Comparison of ENCODE assay signal across 15 cellular contexts in genomic region chr11:109885006-109885405, GRCh38.
DNase-seq lines count a peak whose midpoint lies in the region; ATAC-seq and TF ChIP-seq lines count a peak whose summit lies in the region.
"Had no signal": no experiment of that assay in that cellular context is flagged by ENCODE, and none has a peak within 500 bp of the region (broad histone marks: within the 10 kb centered on the region; RNA-seq: fewer than 3 reads in every experiment).

No MANE protein-coding gene starts in this region.

- H3K18ac ChIP-seq in neuronal stem cell (ENCODE audit: low read length) = no peak overlapping the region

- no peak overlapping the region for H2AK5ac ChIP-seq in neuronal stem cell (ENCODE audit: low read depth, low read length)

- H3K4me3 ChIP-seq in A673 (ENCODE audit: low read depth, low read length, poor library complexity, severe bottlenecking) (no peak overlapping the region), HAP-1 (no peak overlapping the region), WERI-Rb-1 (ENCODE audit: low read depth, low read length) (peak overlapping the region; percentile 21), neuronal stem cell (ENCODE audit: low read length in 2 of 2) (no peak overlapping the region), brain microvascular endothelial cell (ENCODE audit: low read depth, low read length) (no peak overlapping the region)

- CTCF ChIA-PET in A673 (lab: Charles Lee) = no interaction called here

- no CpG with 5 or more reads among the region's 7 CpGs for WGBS in neuronal stem cell (ENCODE audit: extremely low coverage in 2 of 2, insufficient read length in 2 of 2, insufficient replicate concordance in 1 of 2), 2 donors

- no peak overlapping the region for H2BK12ac ChIP-seq in neuronal stem cell (ENCODE audit: low read length)

- no peaks in the 10 kb centered on the region for H3K79me1 ChIP-seq in neuronal stem cell (ENCODE audit: low read depth, low read length)

- no peak overlapping the region for H3K4me2 ChIP-seq in neuronal stem cell (ENCODE audit: insufficient read depth, low read length, poor library complexity, severe bottlenecking)

- peak; percentile 48 for DNase-seq in A673 (ENCODE audit: low spot score)
- peak; percentile 48 to 60 for DNase-seq in HAP-1 (ENCODE audit: low spot score in 2 of 2)
- no peak for DNase-seq in WERI-Rb-1
- no peak for DNase-seq in neuronal stem cell (ENCODE audit: low spot score)
- DNase-seq in cortex of kidney (lab: John Stamatoyannopoulos, UW) = no peak
- no peak for DNase-seq in brain microvascular endothelial cell
- DNase-seq: BE2C; CD4-positive, alpha-beta memory T cell; COR-L47; DMS53; GF-D8; HCEC 1CT; HFFc6 had no signal

- no peak overlapping the region for H3K9ac ChIP-seq in neuronal stem cell (ENCODE audit: low read depth, low read length, poor library complexity)

- no peak overlapping the region for H3K4ac ChIP-seq in neuronal stem cell (ENCODE audit: low read length)

- no peak overlapping the region for H3K27ac ChIP-seq in A673 (ENCODE audit: low read depth, low read length, poor library complexity, severe bottlenecking)
- peak overlapping the region; percentile 70 for H3K27ac ChIP-seq in WERI-Rb-1
- no peak overlapping the region for H3K27ac ChIP-seq in neuronal stem cell (replicated peaks; ENCODE audit: low read length)
- no peak overlapping the region for H3K27ac ChIP-seq in brain microvascular endothelial cell
- H3K27ac ChIP-seq: C4-2B had no signal

- intact Hi-C loops in A673 (cut with micrococcal nuclease; ENCODE audit: unreplicated experiment) = no loop called here

- H4K91ac ChIP-seq in neuronal stem cell (ENCODE audit: low read depth, low read length, poor library complexity) = no peak overlapping the region

- POLR2A ChIA-PET in A673 (lab: Charles Lee; ENCODE audit: low non-redundant PET) = no interaction called here

- no peak overlapping the region for H2BK5ac ChIP-seq in neuronal stem cell (ENCODE audit: low read length)

- in situ Hi-C loops in HAP-1 (cut with MboI; ENCODE audit: low sequenced_read_pairs) (no loop called here), brain microvascular endothelial cell (cut with HindIII; ENCODE audit: low pct_ligation_motif_present, low sequenced_read_pairs) (no loop called here)

- no TSS peak for BruUV-seq in A673 (replicated peaks; lab: Mats Ljungman, UMichigan)

- H3K9me3 ChIP-seq in A673 (ENCODE audit: low read depth, low read length, poor library complexity, severe bottlenecking) (no peaks in the 10 kb centered on the region), HAP-1 (no peaks in the 10 kb centered on the region), WERI-Rb-1 (ENCODE audit: severe bottlenecking) (no peaks in the 10 kb centered on the region), neuronal stem cell (replicated peaks in 1 of 2; ENCODE audit: control insufficient read depth in 2 of 2, insufficient read depth in 1 of 2, low read depth in 1 of 2, low read length in 2 of 2) (no peaks in the 10 kb centered on the region)
- H3K9me3 ChIP-seq: BE2C had no signal

- no peak for TF ChIP-seq CTCF in A673 (conservative IDR thresholded peaks at IDR 0.05; ENCODE audit: low read depth, low read length)
- no peak for TF ChIP-seq CTCF in WERI-Rb-1 (IDR thresholded peaks at IDR 0.05; ENCODE audit: low read depth, low read length)
- no peak for TF ChIP-seq CTCF in brain microvascular endothelial cell (IDR thresholded peaks at IDR 0.05; ENCODE audit: low read depth, low read length, missing control alignments)

- H3K4me1 ChIP-seq in A673 (ENCODE audit: insufficient read depth, low read length, poor library complexity, severe bottlenecking) (peaks cover 15% of the 10 kb centered on the region), HAP-1 (no peaks in the 10 kb centered on the region; the same call in 1 of the 2 replicates), neuronal stem cell (ENCODE audit: control insufficient read depth in 2 of 2, insufficient read depth in 1 of 2, low read depth in 1 of 2, low read length in 2 of 2) (peaks cover 0 to 1% of the 10 kb centered on the region in 2 donors)
- H3K4me1 ChIP-seq: BE2C had no signal

- no peak overlapping the region for H3K14ac ChIP-seq in neuronal stem cell (ENCODE audit: low read length)

- no peak overlapping the region for H2BK120ac ChIP-seq in neuronal stem cell (ENCODE audit: low read depth, low read length)

- no peak overlapping the region for H2BK15ac ChIP-seq in neuronal stem cell (ENCODE audit: low read length)

- H2AFZ ChIP-seq in neuronal stem cell (ENCODE audit: low read length) = peak overlapping the region; percentile 37

- H3K36me3 ChIP-seq in A673 (ENCODE audit: insufficient read depth, low read length, poor library complexity, severe bottlenecking) (no peaks in the 10 kb centered on the region), HAP-1 (replicated peaks) (no peaks in the 10 kb centered on the region), WERI-Rb-1 (no peaks in the 10 kb centered on the region), neuronal stem cell (replicated peaks in 1 of 2; ENCODE audit: control insufficient read depth in 2 of 2, insufficient read depth in 2 of 2, low read length in 2 of 2) (no peaks in the 10 kb centered on the region), brain microvascular endothelial cell (replicated peaks) (no peaks in the 10 kb centered on the region)
- H3K36me3 ChIP-seq: BE2C had no signal

- ATAC-seq in GM21528 (IDR thresholded peaks at IDR 0.05; ENCODE audit: low FRiP score, unreplicated experiment) = no peak

- H3K27me3 ChIP-seq in A673 (replicated peaks; ENCODE audit: insufficient read depth, low read depth, low read length, poor library complexity) (no peaks in the 10 kb centered on the region), HAP-1 (ENCODE audit: low read depth) (no peaks in the 10 kb centered on the region), WERI-Rb-1 (ENCODE audit: insufficient read depth, low read depth, severe bottlenecking) (no peaks in the 10 kb centered on the region), neuronal stem cell (ENCODE audit: control insufficient read depth in 3 of 3, insufficient read depth in 3 of 3, low read depth in 1 of 3, low read length in 3 of 3) (no peaks in the 10 kb centered on the region), brain microvascular endothelial cell (replicated peaks) (no peaks in the 10 kb centered on the region)

- H3K23ac ChIP-seq in neuronal stem cell (ENCODE audit: low read depth, low read length, poor library complexity) = no peak overlapping the region

- no peak overlapping the region for H4K8ac ChIP-seq in neuronal stem cell (ENCODE audit: low read depth, low read length)

Comparison
In these comparisons a context has a peak if more than half of its experiments do, and no peak if none do; other contexts are left out.
1. DNase-seq: peak in A673 (single experiment) and HAP-1 (2 of 2); none in WERI-Rb-1 (single experiment), neuronal stem cell (single experiment), cortex of kidney (single experiment) and brain microvascular endothelial cell (single experiment).